ENCODE assay signal across 14 cellular contexts in genomic region chr12:65868133-65868705, GRCh38. TPM values are rescaled to one million over a fixed set of nuclear protein-coding genes. Genes with fewer than 3 reads are reported as not detected.
A peak's percentile ranks its signal among the peaks of the same experiment; 100 is the strongest.
DNase-seq lines count a peak whose midpoint lies in the region; ATAC-seq and TF ChIP-seq lines count a peak whose summit lies in the region.
"Had no signal": no experiment of that assay in that cellular context is flagged by ENCODE, and none has a peak within 500 bp of the region (broad histone marks: within the 10 kb centered on the region; RNA-seq: fewer than 3 reads in every experiment).

No MANE protein-coding gene starts in this region.

- peaks cover 14% of the 10 kb centered on the region for H3K36me3 ChIP-seq in adipocyte (ENCODE audit: control insufficient read depth, insufficient read depth, low read length, severe bottlenecking)
- no peaks in the 10 kb centered on the region for H3K36me3 ChIP-seq in esophagus squamous epithelium
- H3K36me3 ChIP-seq: vagina had no signal

- 54 to 65% methylated on average over 6 of the region's 6 CpGs for WGBS in esophagus squamous epithelium, 2 donors

- H3K9ac ChIP-seq in adipocyte (ENCODE audit: low read length), result peak overlapping the region; percentile 73

- peak; percentile 67 for DNase-seq in AG10803 (ENCODE audit: low read depth)
- DNase-seq in M059J (ENCODE audit: low read depth), result peak; percentile 69
- DNase-seq in adipocyte (ENCODE audit: low read depth), result peak; percentile 94
- DNase-seq in iris pigment epithelial cell (ENCODE audit: low read depth), result peak; percentile 99
- no peak for DNase-seq in NCI-H146 treated with DMSO at 0.1 percent for 48 hours (lab: John Stamatoyannopoulos, UW; ENCODE audit: unreplicated experiment)
- no peak for DNase-seq in activated CD4-positive, alpha-beta T cell treated with anti-CD3 and anti-CD28 coated beads, Interleukin-2, amount 50 U/mL, for 4 hours
- DNase-seq in esophagus squamous epithelium (lab: John Stamatoyannopoulos, UW), result no peak
- DNase-seq: activated T-cell treated with anti-CD3 and anti-CD28 coated beads, Interleukin-2, amount 50 U/mL, for 24 hours; H9; NCI-H1092; NK-92 treated with Interleukin-12 subunit alpha and Interleukin-12 subunit beta, amount 100 ng/mL, for 24 hours had no signal

- H3K4me1 ChIP-seq in adipocyte (ENCODE audit: control insufficient read depth, insufficient read depth, low read length) (peaks cover 30% of the 10 kb centered on the region), esophagus squamous epithelium (no peaks in the 10 kb centered on the region)
- H3K4me1 ChIP-seq: vagina had no signal

- H3K27me3 ChIP-seq in adipocyte (replicated peaks; ENCODE audit: control insufficient read depth, insufficient read depth, low read length), result no peaks in the 10 kb centered on the region
- H3K27me3 ChIP-seq in esophagus squamous epithelium, result no peaks in the 10 kb centered on the region
- H3K27me3 ChIP-seq: vagina had no signal

- H3K4me3 ChIP-seq in AG10803 (ENCODE audit: low read length), result no peak overlapping the region
- H3K4me3 ChIP-seq in adipocyte (ENCODE audit: low read length), result peak overlapping the region; percentile 73
- H3K4me3 ChIP-seq in esophagus squamous epithelium, result no peak overlapping the region
- H3K4me3 ChIP-seq: vagina had no signal

- ATAC-seq in HG03378 (IDR thresholded peaks at IDR 0.05; ENCODE audit: unreplicated experiment), result no peak

- no peak for TF ChIP-seq POLR2A in esophagus squamous epithelium (IDR thresholded peaks at IDR 0.05)

- H3K27ac ChIP-seq in esophagus squamous epithelium, result no peak overlapping the region
- H3K27ac ChIP-seq: vagina had no signal

- intact Hi-C loops in esophagus squamous epithelium (cut with DNase I), result no loop called here

- TF ChIP-seq CTCF in AG10803 (conservative IDR thresholded peaks at IDR 0.05; ENCODE audit: low read length) (no peak), esophagus squamous epithelium (IDR thresholded peaks at IDR 0.05) (no peak)

- H3K9me3 ChIP-seq in adipocyte (ENCODE audit: control insufficient read depth, low read length) (no peaks in the 10 kb centered on the region), esophagus squamous epithelium (no peaks in the 10 kb centered on the region)
- H3K9me3 ChIP-seq: vagina had no signal

RNA-seq across cellular contexts. Expression of gene HMGA2, which starts 43.9 kb away (rescaled TPM):
- 7.3 and 8.2 TPM in 2 replicates for total RNA-seq in M059J (2014; rRNA removed; shearing (Covaris generic))
- 1 to 10 TPM in 1 of 4 donors, under 1 TPM in 3; 0.08 to 5.6 (median 0.43) TPM for total RNA-seq in esophagus squamous epithelium
- total RNA-seq: B cell had no signal

Comparison
In these comparisons a context has a peak if more than half of its experiments do, and no peak if none do; other contexts are left out.
1. DNase-seq: peak in AG10803 (single experiment), M059J (single experiment), adipocyte (single experiment) and iris pigment epithelial cell (single experiment); none in NCI-H146 treated with DMSO at 0.1 percent for 48 hours (single experiment), activated CD4-positive, alpha-beta T cell treated with anti-CD3 and anti-CD28 coated beads, Interleukin-2, amount 50 U/mL, for 4 hours (0 of 2) and esophagus squamous epithelium (single experiment).